Comparison of ENCODE assay signal across 8 cellular contexts in the genomic region with DNA sequence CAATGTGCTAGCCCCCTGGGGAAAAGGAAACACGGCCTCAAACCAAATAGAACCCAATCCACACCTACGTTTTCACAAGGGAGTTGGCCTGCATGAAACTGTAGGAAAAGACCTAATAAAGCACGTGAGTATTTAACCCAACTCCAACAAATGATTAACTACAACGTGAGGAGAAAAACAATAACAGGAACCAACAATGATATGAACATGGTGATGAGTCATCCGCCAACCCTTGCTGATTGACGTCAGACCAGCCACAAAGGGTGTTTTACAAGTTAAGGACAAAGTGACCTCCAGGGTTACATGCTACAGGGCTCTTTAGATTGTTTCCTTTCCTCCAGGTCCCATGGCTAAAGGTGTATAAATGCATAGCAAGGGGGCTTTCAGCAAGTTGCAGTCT.
DNase-seq lines count a peak whose midpoint lies in the region; ATAC-seq lines count a peak whose summit lies in the region.

No MANE protein-coding gene starts in this region.

- CTCF ChIA-PET in activated CD4-positive, alpha-beta memory T cell treated with anti-CD3 and anti-CD28 coated beads for 36 hours (lab: Charles Lee): interaction anchor here (1.1 kb wide), 1 partner anchor 14 kb away, joined by 3 read pairs; no protein-coding TSS in a partner anchor

- H3K36me3 Mint-ChIP-seq in activated CD4-positive, alpha-beta memory T cell treated with anti-CD3 and anti-CD28 coated beads for 36 hours: peaks cover 4% of the 10 kb centered on the region

- ATAC-seq in HG03460 (IDR thresholded peaks at IDR 0.05; ENCODE audit: unreplicated experiment) (peak; percentile 79), HG03520 (IDR thresholded peaks at IDR 0.05; ENCODE audit: unreplicated experiment) (no peak)

- POLR2A ChIA-PET in activated CD4-positive, alpha-beta memory T cell treated with anti-CD3 and anti-CD28 coated beads for 36 hours (lab: Charles Lee): interaction anchor here (1.6 kb wide), 1 partner anchor 13 kb away, joined by 4 read pairs; no protein-coding TSS in a partner anchor

- no peaks in the 10 kb centered on the region for H3K27me3 Mint-ChIP-seq in activated CD4-positive, alpha-beta memory T cell treated with anti-CD3 and anti-CD28 coated beads for 36 hours

- H3K27ac Mint-ChIP-seq in activated CD4-positive, alpha-beta memory T cell treated with anti-CD3 and anti-CD28 coated beads for 36 hours: peak overlapping the region; percentile 78

- peaks cover 30% of the 10 kb centered on the region for H3K4me1 Mint-ChIP-seq in activated CD4-positive, alpha-beta memory T cell treated with anti-CD3 and anti-CD28 coated beads for 36 hours (ENCODE audit: low read depth)

- intact Hi-C loops in activated CD4-positive, alpha-beta memory T cell treated with anti-CD3 and anti-CD28 coated beads for 36 hours (cut with micrococcal nuclease): loop anchor here (1.0 kb wide), 2 partner anchors 14 to 16 kb away; no protein-coding TSS in a partner anchor

- peaks cover 4% of the 10 kb centered on the region for H3K9me3 Mint-ChIP-seq in activated CD4-positive, alpha-beta memory T cell treated with anti-CD3 and anti-CD28 coated beads for 36 hours

- no peak overlapping the region for H3K4me3 Mint-ChIP-seq in activated CD4-positive, alpha-beta memory T cell treated with anti-CD3 and anti-CD28 coated beads for 36 hours

- DNase-seq in NOMO-1 treated with DMSO at 0.1 percent for 48 hours (lab: John Stamatoyannopoulos, UW; ENCODE audit: unreplicated experiment): peak; percentile 27
- no peak for DNase-seq in NOMO-1 treated with dmso at 0.1 percent for 144 hours (lab: John Stamatoyannopoulos, UW; ENCODE audit: unreplicated experiment)
- DNase-seq in activated CD4-positive, alpha-beta memory T cell treated with anti-CD3 and anti-CD28 coated beads for 36 hours: peak; percentile 77
- peak; percentile 49 for DNase-seq in fibroblast of the conjunctiva (ENCODE audit: low read depth)
- DNase-seq in pulmonary artery endothelial cell (ENCODE audit: low read depth, low spot score): peak; percentile 98
- no peak for DNase-seq in effector CD8-positive, alpha-beta T cell (lab: John Stamatoyannopoulos, UW)

Comparison
In these comparisons a context has a peak if more than half of its experiments do, and no peak if none do; other contexts are left out.
1. DNase-seq: peak in NOMO-1 treated with DMSO at 0.1 percent for 48 hours (single experiment), activated CD4-positive, alpha-beta memory T cell treated with anti-CD3 and anti-CD28 coated beads for 36 hours (single experiment), fibroblast of the conjunctiva (single experiment) and pulmonary artery endothelial cell (single experiment); none in NOMO-1 treated with dmso at 0.1 percent for 144 hours (single experiment) and effector CD8-positive, alpha-beta T cell (single experiment).